Comparison of ENCODE assay signal across 1 cellular context in genomic region chr9:97811534-97812246, GRCh38.
TF ChIP-seq lines count a peak whose summit lies in the region.

No MANE protein-coding gene starts in this region.

TF ChIP-seq in K562, 482 proteins besides CTCF, POLR2A, EP300 and RAD21:
- TF ChIP-seq ATF3 (IDR thresholded peaks at IDR 0.05), result peak; percentile 20; the same call in 1 of the 2 replicates
- no peak for TF ChIP-seq ATF3 (CRISPR knock-in tag; conservative IDR thresholded peaks at IDR 0.05)
- no peak for TF ChIP-seq RBM15 (IDR thresholded peaks at IDR 0.05; ENCODE audit: insufficient read depth, low read length)
- TF ChIP-seq NFIX (CRISPR knock-in tag; IDR thresholded peaks at IDR 0.05; ENCODE audit: low read depth), result peak; percentile 39; the same call in 1 of the 2 replicates
- no peak for TF ChIP-seq ILK (tag; IDR thresholded peaks at IDR 0.05; ENCODE audit: borderline replicate concordance, low read depth)
- no peak for TF ChIP-seq THRA (IDR thresholded peaks at IDR 0.05)
- no peak for TF ChIP-seq CTCFL (IDR thresholded peaks at IDR 0.05; ENCODE audit: borderline replicate concordance, insufficient read depth, low read depth, low read length, poor library complexity, severe bottlenecking)
- no peak for TF ChIP-seq PCBP2 (IDR thresholded peaks at IDR 0.05; ENCODE audit: low read depth, low read length, poor library complexity, severe bottlenecking)
- TF ChIP-seq NFIC (IDR thresholded peaks at IDR 0.05), result peak; percentile 68
- TF ChIP-seq JUND (IDR thresholded peaks at IDR 0.05; ENCODE audit: borderline replicate concordance, low read depth, low read length), result peak; percentile 36; the same call in 1 of the 2 replicates
- peak; percentile 36; the same call in 1 of the 3 replicates for TF ChIP-seq JUND (tag; IDR thresholded peaks at IDR 0.05; ENCODE audit: borderline replicate concordance, low read depth, low read length)
- peak; percentile 77 for TF ChIP-seq FOSL1 (tag; conservative IDR thresholded peaks at IDR 0.05)
- no peak for TF ChIP-seq E2F3 (CRISPR knock-in tag; IDR thresholded peaks at IDR 0.05)
